In genomic region chr10:34908472-34908871, GRCh38 we compare ENCODE assay signal across 14 cellular contexts.
DNase-seq lines count a peak whose midpoint lies in the region; ATAC-seq and TF ChIP-seq lines count a peak whose summit lies in the region.
"Had no signal": no experiment of that assay in that cellular context is flagged by ENCODE, and none has a peak within 500 bp of the region (broad histone marks: within the 10 kb centered on the region; RNA-seq: fewer than 3 reads in every experiment).

No MANE protein-coding gene starts in this region.

- peak overlapping the region; percentile 61 for H3K27ac ChIP-seq in vagina
- no peak overlapping the region for H3K27ac ChIP-seq in OCI-LY7 (ENCODE audit: low read depth, low read length, poor library complexity, severe bottlenecking)
- H3K27ac ChIP-seq: 22Rv1, right atrium auricular region, testis had no signal

- no peak for ATAC-seq in HG02678 (IDR thresholded peaks at IDR 0.05; ENCODE audit: unreplicated experiment)

- no peaks in the 10 kb centered on the region for H3K79me2 ChIP-seq in OCI-LY7 (ENCODE audit: insufficient read depth, low read depth, low read length)

- no peaks in the 10 kb centered on the region for H3K27me3 ChIP-seq in adipocyte (replicated peaks; ENCODE audit: control insufficient read depth, insufficient read depth, low read length)
- H3K27me3 ChIP-seq in vagina: no peaks in the 10 kb centered on the region
- H3K27me3 ChIP-seq: right atrium auricular region, testis had no signal

- DNase-seq in DMS 273 (lab: John Stamatoyannopoulos, UW; ENCODE audit: unreplicated experiment) (peak; percentile 21), DMS 273 treated with DMSO at 0.1 percent for 48 hours (lab: John Stamatoyannopoulos, UW) (no peak), adipocyte (ENCODE audit: low read depth) (peak; percentile 90), hepatic stellate cell (ENCODE audit: low spot score) (peak; percentile 32), vagina (ENCODE audit: extremely low spot score in 2 of 2) (no peak), OCI-LY7 (ENCODE audit: low spot score) (no peak), C1 segment of cervical spinal cord (lab: John Stamatoyannopoulos, UW) (no peak)
- DNase-seq: effector memory CD4-positive, alpha-beta T cell; NCI-H1417; SIG-M5; testis had no signal

- CTCF ChIA-PET in OCI-LY7 (lab: Charles Lee; ENCODE audit: unreplicated experiment): no interaction called here

- H3K9ac ChIP-seq in adipocyte (ENCODE audit: low read length): peak overlapping the region; percentile 42

- H3K4me3 ChIP-seq in adipocyte (ENCODE audit: low read length) (peak overlapping the region; percentile 16), vagina (no peak overlapping the region), OCI-LY7 (ENCODE audit: low read depth, low read length, poor library complexity, severe bottlenecking) (no peak overlapping the region)
- H3K4me3 ChIP-seq: right atrium auricular region, testis had no signal

- H3K4me1 ChIP-seq in adipocyte (ENCODE audit: control insufficient read depth, insufficient read depth, low read length) (peaks cover 24% of the 10 kb centered on the region), vagina (peaks cover 48% of the 10 kb centered on the region), OCI-LY7 (ENCODE audit: insufficient read depth, low read length, poor library complexity, severe bottlenecking) (no peaks in the 10 kb centered on the region)

- BruUV-seq in OCI-LY7 (replicated peaks; lab: Mats Ljungman, UMichigan): no TSS peak

- no peak for TF ChIP-seq CTCF in vagina (IDR thresholded peaks at IDR 0.05)
- TF ChIP-seq CTCF in OCI-LY7 (conservative IDR thresholded peaks at IDR 0.05; ENCODE audit: low read length): no peak

- H3K9me2 ChIP-seq in OCI-LY7 (ENCODE audit: insufficient read depth, low read length): no peaks in the 10 kb centered on the region

- no peak for TF ChIP-seq POLR2A in vagina (IDR thresholded peaks at IDR 0.05)

- intact Hi-C loops in vagina (cut with DNase I): no loop called here
- intact Hi-C loops in OCI-LY7 (cut with micrococcal nuclease; ENCODE audit: unreplicated experiment): no loop called here

- no peaks in the 10 kb centered on the region for H4K20me1 ChIP-seq in OCI-LY7 (ENCODE audit: insufficient read depth, low read length)

- H3K9me3 ChIP-seq in adipocyte (ENCODE audit: control insufficient read depth, low read length): no peaks in the 10 kb centered on the region
- H3K9me3 ChIP-seq in vagina: no peaks in the 10 kb centered on the region
- H3K9me3 ChIP-seq in OCI-LY7 (ENCODE audit: low read length): no peaks in the 10 kb centered on the region
- H3K9me3 ChIP-seq: right atrium auricular region, testis had no signal

- H3K4me2 ChIP-seq in OCI-LY7 (ENCODE audit: low read length): no peak overlapping the region

- H3K36me3 ChIP-seq in adipocyte (ENCODE audit: control insufficient read depth, insufficient read depth, low read length, severe bottlenecking): no peaks in the 10 kb centered on the region
- H3K36me3 ChIP-seq in vagina: no peaks in the 10 kb centered on the region
- H3K36me3 ChIP-seq in OCI-LY7 (ENCODE audit: insufficient read depth, low read length): no peaks in the 10 kb centered on the region
- H3K36me3 ChIP-seq: right atrium auricular region had no signal

- no peak overlapping the region for H2AFZ ChIP-seq in OCI-LY7 (ENCODE audit: low read length)

- POLR2A ChIA-PET in OCI-LY7 (lab: Charles Lee): interaction anchor here (0.6 kb wide), 1 partner anchor 286 kb away, joined by 3 read pairs; no protein-coding TSS in a partner anchor

Comparison
In these comparisons a context has a peak if more than half of its experiments do, and no peak if none do; other contexts are left out.
1. DNase-seq: peak in DMS 273 (single experiment), adipocyte (single experiment) and hepatic stellate cell (single experiment); none in DMS 273 treated with DMSO at 0.1 percent for 48 hours (single experiment), vagina (0 of 2), OCI-LY7 (single experiment) and C1 segment of cervical spinal cord (0 of 14).